ENCODE assay signal across 10 cellular contexts in genomic region chr15:25846377-25846776, GRCh38. TPM values are rescaled to one million over a fixed set of nuclear protein-coding genes. Genes with fewer than 3 reads are reported as not detected.
DNase-seq lines count a peak whose midpoint lies in the region; ATAC-seq and TF ChIP-seq lines count a peak whose summit lies in the region.
"Had no signal": no experiment of that assay in that cellular context is flagged by ENCODE, and none has a peak within 500 bp of the region (broad histone marks: within the 10 kb centered on the region; RNA-seq: fewer than 3 reads in every experiment).

No MANE protein-coding gene starts in this region.

- ATAC-seq in GM21529 (IDR thresholded peaks at IDR 0.05; ENCODE audit: unreplicated experiment) = no peak
- no peak for ATAC-seq in GM21515 (IDR thresholded peaks at IDR 0.05; ENCODE audit: unreplicated experiment)
- ATAC-seq: HCT116 had no signal

- H3K4me1 Mint-ChIP-seq in activated naive CD4-positive, alpha-beta T cell treated with anti-CD3 and anti-CD28 coated beads, Interleukin-2, amount 50 U/mL, for 24 hours = peaks cover 91% of the 10 kb centered on the region

- TF ChIP-seq CTCF in uterus (IDR thresholded peaks at IDR 0.05) (no peak), adrenal gland (IDR thresholded peaks at IDR 0.05) (no peak)

- H3K4me3 ChIP-seq in GM23248 (no peak overlapping the region), uterus (no peak overlapping the region), adrenal gland (no peak overlapping the region)
- H3K4me3 ChIP-seq: tibial nerve had no signal

- WGBS in GM23248 (ENCODE audit: low coverage in 1 of 2, low lambda C conversion rate in 2 of 2, missing lambda C conversion rate in 2 of 2), 2 experiments = 58 to 65% methylated on average over 7 of the region's 7 CpGs
- 54 to 67% (median 61%) methylated on average over 5 to 7 of the region's 7 CpGs for WGBS in adrenal gland, 4 donors

- TF ChIP-seq POLR2A in uterus (IDR thresholded peaks at IDR 0.05) = no peak
- TF ChIP-seq POLR2A in adrenal gland (IDR thresholded peaks at IDR 0.05) = no peak

- no peak overlapping the region for H3K4me2 ChIP-seq in GM23248 (ENCODE audit: unreplicated experiment)

- peak overlapping the region; percentile 99 for H3K27ac Mint-ChIP-seq in activated naive CD4-positive, alpha-beta T cell treated with anti-CD3 and anti-CD28 coated beads, Interleukin-2, amount 50 U/mL, for 24 hours

- in situ Hi-C loops in GM23248 (cut with MboI) = no loop called here

- intact Hi-C loops in uterus (cut with DNase I; ENCODE audit: low total_unique reads) (no loop called here), adrenal gland (cut with DNase I) (no loop called here)

- H3K27me3 Mint-ChIP-seq in activated naive CD4-positive, alpha-beta T cell treated with anti-CD3 and anti-CD28 coated beads, Interleukin-2, amount 50 U/mL, for 24 hours = no peaks in the 10 kb centered on the region

- H3K79me2 ChIP-seq in GM23248 (ENCODE audit: insufficient read depth) = peaks cover 90% of the 10 kb centered on the region

- H3K9me3 Mint-ChIP-seq in activated naive CD4-positive, alpha-beta T cell treated with anti-CD3 and anti-CD28 coated beads, Interleukin-2, amount 50 U/mL, for 24 hours = no peaks in the 10 kb centered on the region

- no peak overlapping the region for H2AFZ ChIP-seq in GM23248

- H3K27me3 ChIP-seq in GM23248 (replicated peaks; ENCODE audit: insufficient read depth) (no peaks in the 10 kb centered on the region), uterus (no peaks in the 10 kb centered on the region), adrenal gland (no peaks in the 10 kb centered on the region)
- H3K27me3 ChIP-seq: tibial nerve had no signal

- peak; percentile 44 for DNase-seq in GM23248
- DNase-seq in activated CD4-positive, alpha-beta T cell treated with anti-CD3 and anti-CD28 coated beads, Interleukin-2, amount 50 U/mL, for 1 hour = peak; percentile 55
- DNase-seq in stimulated activated CD4-positive, alpha-beta T cell treated with anti-CD3 and anti-CD28 coated beads, Interleukin-1b, Interleukin-23, amount 100 ng/mL, for 48 hours = peak; percentile 71
- no peak for DNase-seq in uterus
- DNase-seq in adrenal gland = no peak

- H3K9me3 ChIP-seq in GM23248 (ENCODE audit: low read depth) (no peaks in the 10 kb centered on the region), uterus (no peaks in the 10 kb centered on the region), adrenal gland (replicated peaks in 1 of 3) (no peaks in the 10 kb centered on the region)
- H3K9me3 ChIP-seq: tibial nerve had no signal

- H4K20me1 ChIP-seq in GM23248 (ENCODE audit: insufficient read depth) = no peaks in the 10 kb centered on the region

- H3K4me1 ChIP-seq in GM23248 (ENCODE audit: insufficient read depth) (peaks cover 49% of the 10 kb centered on the region), uterus (peaks cover 0 to 19% of the 10 kb centered on the region in 2 donors), adrenal gland (replicated peaks in 1 of 2) (peaks cover 10 to 17% of the 10 kb centered on the region in 2 donors)

- H3K9ac ChIP-seq in GM23248 = no peak overlapping the region

- no peaks in the 10 kb centered on the region for H3K9me2 ChIP-seq in GM23248 (ENCODE audit: insufficient read depth)

- H3K36me3 ChIP-seq in GM23248 (ENCODE audit: low read depth) = peaks cover 3% of the 10 kb centered on the region; the same call in 1 of the 2 replicates
- no peaks in the 10 kb centered on the region for H3K36me3 ChIP-seq in uterus
- no peaks in the 10 kb centered on the region for H3K36me3 ChIP-seq in adrenal gland (replicated peaks in 1 of 2)
- H3K36me3 ChIP-seq: tibial nerve had no signal

- H3K4me3 Mint-ChIP-seq in activated naive CD4-positive, alpha-beta T cell treated with anti-CD3 and anti-CD28 coated beads, Interleukin-2, amount 50 U/mL, for 24 hours = peak overlapping the region; percentile 21

- H3F3A ChIP-seq in GM23248 (ENCODE audit: insufficient read depth) = peaks cover 32% of the 10 kb centered on the region

- peaks cover 13% of the 10 kb centered on the region for H3K36me3 Mint-ChIP-seq in activated naive CD4-positive, alpha-beta T cell treated with anti-CD3 and anti-CD28 coated beads, Interleukin-2, amount 50 U/mL, for 24 hours

- H3K27ac ChIP-seq in GM23248 (peak overlapping the region; percentile 46; the same call in 1 of the 2 replicates), uterus (no peak overlapping the region), adrenal gland (peak overlapping the region in 1 of 5 donors; percentile 21)
- H3K27ac ChIP-seq: tibial nerve had no signal

RNA-seq across cellular contexts. Expression of gene ATP10A, which starts 16.8 kb away (rescaled TPM):
- total RNA-seq in GM23248 (2014; rRNA removed; shearing (Covaris generic)) = 64.1 and 73.1 TPM in 2 replicates
- polyA plus RNA-seq in GM23248 (2016; fragmentation: Nextera tagmentation; extraction: Ambion mirVana) (20.4 and 22.2 TPM in 2 replicates), adrenal gland (10 to 100 TPM in 2 of 3 donors, 1 to 10 TPM in 1; 6.5 to 19.6 (median 11.1) TPM)
- total RNA-seq in uterus (1 to 10 TPM in 3 of 4 donors, under 1 TPM in 1; 0.29 to 3.8 (median 2.5) TPM), adrenal gland (10 to 100 TPM in 7 of 8 donors, 1 to 10 TPM in 1; 5.6 to 31.8 (median 22.3) TPM)

Comparison
In these comparisons a context has a peak if more than half of its experiments do, and no peak if none do; other contexts are left out.
1. DNase-seq: peak in GM23248 (single experiment), activated CD4-positive, alpha-beta T cell treated with anti-CD3 and anti-CD28 coated beads, Interleukin-2, amount 50 U/mL, for 1 hour (single experiment) and stimulated activated CD4-positive, alpha-beta T cell treated with anti-CD3 and anti-CD28 coated beads, Interleukin-1b, Interleukin-23, amount 100 ng/mL, for 48 hours (single experiment); none in uterus (0 of 2) and adrenal gland (0 of 7).